8 cellular contexts compared by ENCODE assay signal in genomic region chr5:75050415-75050814, GRCh38. TPM values are rescaled to one million over a fixed set of nuclear protein-coding genes. Genes with fewer than 3 reads are reported as not detected.
DNase-seq lines count a peak whose midpoint lies in the region; ATAC-seq and TF ChIP-seq lines count a peak whose summit lies in the region.

No MANE protein-coding gene starts in this region.

- no peaks in the 10 kb centered on the region for H3K9me3 ChIP-seq in breast epithelium
- no peaks in the 10 kb centered on the region for H3K9me3 ChIP-seq in esophagus muscularis mucosa
- H3K9me3 ChIP-seq in thymus (ENCODE audit: control insufficient read depth): no peaks in the 10 kb centered on the region

- peak overlapping the region; percentile 5 for H3K4me3 Mint-ChIP-seq in MCF 10A (ENCODE audit: unreplicated experiment)
- peak overlapping the region; percentile 87 to 96 (median 94) for H3K4me3 Mint-ChIP-seq in T-cell

- no TSS peak for BruUV-seq in MCF 10A (replicated peaks; lab: Mats Ljungman, UMichigan)

- H3K36me3 ChIP-seq in breast epithelium (no peaks in the 10 kb centered on the region), esophagus muscularis mucosa (peaks cover 0 to 15% (median 4%) of the 10 kb centered on the region in 4 donors), thymus (ENCODE audit: control insufficient read depth, insufficient read depth) (peaks cover 14% of the 10 kb centered on the region)

- H3K4me1 ChIP-seq in breast epithelium (no peaks in the 10 kb centered on the region), esophagus muscularis mucosa (peaks cover 17 to 61% (median 55%) of the 10 kb centered on the region in 4 donors), thymus (ENCODE audit: control insufficient read depth, insufficient read depth, low read length) (peaks cover 34% of the 10 kb centered on the region)

- H3K27me3 Mint-ChIP-seq in MCF 10A (ENCODE audit: insufficient read depth, unreplicated experiment) (no peaks in the 10 kb centered on the region), T-cell (peaks cover 0 to 7% of the 10 kb centered on the region in 2 donors)

- no peak overlapping the region for H3K27ac Mint-ChIP-seq in MCF 10A (ENCODE audit: low read depth, unreplicated experiment)
- peak overlapping the region; percentile 91 to 98 for H3K27ac Mint-ChIP-seq in T-cell

- TF ChIP-seq EP300 in esophagus muscularis mucosa (IDR thresholded peaks at IDR 0.05): no peak

- H3K4me1 Mint-ChIP-seq in MCF 10A (ENCODE audit: insufficient read depth, unreplicated experiment) (peaks cover 43% of the 10 kb centered on the region), T-cell (peaks cover 77 to 84% (median 81%) of the 10 kb centered on the region in 3 donors)

- H3K36me3 Mint-ChIP-seq in MCF 10A (ENCODE audit: insufficient read depth, unreplicated experiment): peaks cover 13% of the 10 kb centered on the region
- peaks cover 17% of the 10 kb centered on the region for H3K36me3 Mint-ChIP-seq in T-cell

- 78% methylated on average over 11 of the region's 11 CpGs for WGBS in esophagus muscularis mucosa
- WGBS in thymus: 92% methylated on average over 11 of the region's 11 CpGs

- no peak for TF ChIP-seq POLR2A in breast epithelium (IDR thresholded peaks at IDR 0.05)
- TF ChIP-seq POLR2A in esophagus muscularis mucosa (IDR thresholded peaks at IDR 0.05; ENCODE audit: low read depth): no peak

- POLR2A ChIA-PET in MCF 10A (lab: Yijun Ruan, JAX) (interaction anchor here (0.7 to 0.9 kb wide), 2 partner anchors 9 to 103 kb away, joined by 3 read pairs; no protein-coding TSS in a partner anchor), T-cell (lab: Charles Lee) (interaction anchor here (0.6 to 1.5 kb wide), 2 partner anchors 9 to 385 kb away, joined by 3 to 4 read pairs; no protein-coding TSS in a partner anchor)

- H3K9me3 Mint-ChIP-seq in MCF 10A (ENCODE audit: unreplicated experiment): no peaks in the 10 kb centered on the region
- no peaks in the 10 kb centered on the region for H3K9me3 Mint-ChIP-seq in T-cell

- H3K4me3 ChIP-seq in breast epithelium (no peak overlapping the region), esophagus muscularis mucosa (peak overlapping the region in 1 of 4 donors; percentile 81), thymus (ENCODE audit: low read length) (peak overlapping the region; percentile 97)

- TF ChIP-seq CTCF in MCF 10A (IDR thresholded peaks at IDR 0.05; ENCODE audit: unreplicated experiment) (no peak), breast epithelium (IDR thresholded peaks at IDR 0.05) (no peak), esophagus muscularis mucosa (IDR thresholded peaks at IDR 0.05) (peak in 1 of 3 experiments; percentile 29)

- peak; percentile 30 for DNase-seq in MCF 10A (ENCODE audit: unreplicated experiment)
- no peak for DNase-seq in breast epithelium (ENCODE audit: low spot score in 2 of 2)
- peak in 11 of 34 experiments; percentile 14 to 34 (median 23) for DNase-seq in T-cell
- no peak for DNase-seq in esophagus muscularis mucosa (ENCODE audit: extremely low spot score)
- no peak for DNase-seq in globus pallidus (ENCODE audit: low spot score)

- H3K27ac ChIP-seq in breast epithelium (no peak overlapping the region), esophagus muscularis mucosa (replicated peaks in 1 of 4) (peak overlapping the region; percentile 14 to 97 (median 26)), thymus (ENCODE audit: low read depth) (peak overlapping the region; percentile 72)

- ATAC-seq in T-cell (replicated peaks in 1 of 4) (no peak), HG02852 (IDR thresholded peaks at IDR 0.05; ENCODE audit: unreplicated experiment) (no peak), GM19467 (IDR thresholded peaks at IDR 0.05; ENCODE audit: unreplicated experiment) (no peak)

- H3K27me3 ChIP-seq in breast epithelium (no peaks in the 10 kb centered on the region), esophagus muscularis mucosa (no peaks in the 10 kb centered on the region), thymus (ENCODE audit: control insufficient read depth, insufficient read depth) (no peaks in the 10 kb centered on the region)

- CTCF ChIA-PET in MCF 10A (lab: Yijun Ruan, JAX): interaction anchor here (0.6 to 3.6 kb wide), 33 partner anchors 8 to 1433 kb away, joined by 3 to 21 read pairs (median 4); partner anchors contain the start of gene ANKRD31
- CTCF ChIA-PET in T-cell (lab: Charles Lee): interaction anchor here (0.6 to 2.3 kb wide), 33 partner anchors 8 to 1590 kb away, joined by 3 to 24 read pairs (median 3); partner anchors contain the start of genes ANKRD31 (in 2 of the 2), GFM2 (in 1 of the 2), HMGCR (in 1 of the 2) and NSA2 (in 1 of the 2)

- intact Hi-C loops in MCF 10A (cut with micrococcal nuclease): loop anchor here (2.0 to 10.0 kb wide), 5 partner anchors 62 to 630 kb away; partner anchors contain the start of gene ANKRD31
- intact Hi-C loops in breast epithelium (cut with DNase I; ENCODE audit: low total_unique reads): no loop called here
- intact Hi-C loops in esophagus muscularis mucosa (cut with DNase I): loop anchor here (5.0 to 10.0 kb wide), 5 partner anchors 98 to 634 kb away; partner anchors contain the start of genes ANKRD31, GFM2 and NSA2

RNA-seq across cellular contexts. Expression of gene GCNT4, which starts 1.9 kb away (rescaled TPM):
- total RNA-seq in MCF 10A (2022): 1.4 and 1.8 TPM in 2 replicates
- 1 to 10 TPM; 1.3 to 2.3 (median 2.3) TPM for total RNA-seq in breast epithelium
- total RNA-seq in T-cell: 10 to 100 TPM in 4 of 5 donors, 1 to 10 TPM in 1; 7.1 to 17.5 (median 11.5) TPM
- total RNA-seq in esophagus muscularis mucosa: 1 to 10 TPM; 3.6 to 7.8 (median 4.9) TPM
- 20.7 TPM for polyA plus RNA-seq in thymus

Comparison
In these comparisons a context has a peak if more than half of its experiments do, and no peak if none do; other contexts are left out.
1. H3K27ac ChIP-seq: peak in esophagus muscularis mucosa (4 of 4) and thymus (single experiment); none in breast epithelium (0 of 2).